In the genomic region with DNA sequence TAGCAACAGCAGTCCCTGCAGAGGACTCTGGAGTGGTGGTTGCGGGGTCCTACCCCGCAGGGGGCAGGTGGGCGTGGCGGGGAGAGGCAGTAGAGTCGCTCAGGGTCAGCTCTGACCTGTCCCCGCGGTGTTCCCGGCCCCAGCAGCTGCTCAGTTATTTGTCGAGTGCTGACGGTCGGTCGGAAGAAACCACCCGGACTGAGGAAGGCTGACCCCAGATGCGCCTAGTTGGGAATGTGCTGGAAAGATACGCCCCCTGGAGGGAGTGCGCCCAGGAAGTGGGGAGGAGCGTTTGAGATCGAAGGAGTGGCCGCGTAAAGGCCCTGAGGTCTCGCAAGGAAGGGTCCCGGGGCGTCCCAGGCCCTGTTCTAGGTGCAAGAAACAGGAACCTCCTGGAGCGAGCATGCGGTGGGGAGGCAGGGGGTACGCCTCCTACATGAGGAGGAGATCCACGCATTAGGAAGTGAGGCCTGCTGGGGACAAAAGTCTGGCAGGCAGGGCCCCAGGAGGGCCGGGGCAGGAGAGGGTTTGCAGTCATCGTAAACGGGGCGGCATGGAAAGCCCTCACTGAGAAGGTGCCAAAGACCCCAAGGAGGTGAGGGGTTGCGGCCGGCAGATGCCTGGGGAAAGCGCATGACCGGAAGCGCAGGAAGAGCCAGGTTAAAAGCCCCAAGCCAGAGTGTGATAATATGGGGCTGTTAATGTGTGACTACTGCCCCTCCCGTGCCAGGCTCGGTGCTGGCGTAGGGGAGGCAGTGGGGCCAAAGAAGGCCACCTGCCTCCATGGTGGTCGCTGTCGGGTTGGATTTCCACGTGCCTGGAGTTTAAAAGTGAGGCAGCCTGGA, we compare ENCODE assay signal across 8 cellular contexts. TPM values are rescaled to one million over a fixed set of nuclear protein-coding genes. Genes with fewer than 3 reads are reported as not detected.
DNase-seq lines count a peak whose midpoint lies in the region; ATAC-seq, FAIRE-seq and TF ChIP-seq lines count a peak whose summit lies in the region.

No MANE protein-coding gene starts in this region.

- peak overlapping the region in 3 of 4 donors; percentile 10 to 52 (median 50) for H3K27ac ChIP-seq in esophagus squamous epithelium

- peaks cover 18 to 28% (median 22%) of the 10 kb centered on the region in 4 donors for H3K4me1 Mint-ChIP-seq in naive thymus-derived CD8-positive, alpha-beta T cell

- in situ Hi-C loops in GM13976 (cut with MboI; ENCODE audit: low sequenced_read_pairs, unreplicated experiment) = loop anchor here (5.0 kb wide), 1 partner anchor 88 kb away; no protein-coding TSS in a partner anchor

- no peak for FAIRE-seq in H54 (lab: Jason Lieb, UNC)

- H3K36me3 ChIP-seq in esophagus squamous epithelium = no peaks in the 10 kb centered on the region

- peaks cover 0 to 99% (median 4%) of the 10 kb centered on the region in 4 donors for H3K27me3 ChIP-seq in esophagus squamous epithelium

- WGBS in esophagus squamous epithelium, 2 donors = 7 to 27% methylated on average over 20 to 26 of the region's 42 CpGs

- no peaks in the 10 kb centered on the region for H3K9me3 ChIP-seq in esophagus squamous epithelium

- H3K27me3 Mint-ChIP-seq in naive thymus-derived CD8-positive, alpha-beta T cell = peaks cover 34 to 85% (median 55%) of the 10 kb centered on the region in 5 donors

- peaks cover 3 to 43% (median 7%) of the 10 kb centered on the region in 3 donors for H3K4me1 ChIP-seq in esophagus squamous epithelium

- intact Hi-C loops in esophagus squamous epithelium (cut with DNase I) = loop anchor here (5.0 kb wide), 1 partner anchor 83 kb away; no protein-coding TSS in a partner anchor

- H3K27ac Mint-ChIP-seq in naive thymus-derived CD8-positive, alpha-beta T cell = peak overlapping the region in 1 of 10 donors; percentile 63

- peak overlapping the region; percentile 63 to 90 (median 76) for H3K4me3 Mint-ChIP-seq in naive thymus-derived CD8-positive, alpha-beta T cell

- POLR2A ChIA-PET in naive thymus-derived CD8-positive, alpha-beta T cell (lab: Charles Lee) = interaction anchor here (0.6 to 0.7 kb wide), 2 partner anchors 51 to 171 kb away, joined by 4 read pairs; no protein-coding TSS in a partner anchor

- no peaks in the 10 kb centered on the region for H3K36me3 Mint-ChIP-seq in naive thymus-derived CD8-positive, alpha-beta T cell

- TF ChIP-seq CTCF in esophagus squamous epithelium (IDR thresholded peaks at IDR 0.05) (peak in 1 of 6 experiments; percentile 11), GM13976 (IDR thresholded peaks at IDR 0.05; ENCODE audit: borderline replicate concordance, control extremely low read depth, extremely low read depth, insufficient read depth, missing control alignments) (no peak)

- TF ChIP-seq POLR2A in esophagus squamous epithelium (IDR thresholded peaks at IDR 0.05) (no peak), H54 (IDR thresholded peaks at IDR 0.05; ENCODE audit: low read depth, low read length) (no peak)

- peak overlapping the region in 3 of 4 donors; percentile 23 to 42 (median 39) for H3K4me3 ChIP-seq in esophagus squamous epithelium

- no peaks in the 10 kb centered on the region for H3K9me3 Mint-ChIP-seq in naive thymus-derived CD8-positive, alpha-beta T cell

- DNase-seq in COLO668 (lab: John Stamatoyannopoulos, UW; ENCODE audit: unreplicated experiment) (peak; percentile 42), NCI-H82 (lab: John Stamatoyannopoulos, UW) (peak; percentile 81), esophagus squamous epithelium (lab: John Stamatoyannopoulos, UW) (no peak), GM13976 (ENCODE audit: low spot score) (no peak), H54 (ENCODE audit: insufficient read length, low spot score) (no peak)
- no peak for DNase-seq in naive thymus-derived CD8-positive, alpha-beta T cell
- no peak for DNase-seq in activated effector memory CD4-positive, alpha-beta T cell treated with anti-CD3 and anti-CD28 coated beads, Interleukin-2, amount 50 U/mL, for 16 hours

- peak; percentile 43 to 44 for ATAC-seq in naive thymus-derived CD8-positive, alpha-beta T cell
- ATAC-seq in GM21786 (IDR thresholded peaks at IDR 0.05; ENCODE audit: unreplicated experiment) = no peak

RNA-seq across cellular contexts. Expression of a gene that starts 9.1 kb away (rescaled TPM):
- 1 to 10 TPM in 1 of 4 donors, under 1 TPM in 3; 0.53 to 1.7 (median 0.62) TPM for total RNA-seq in esophagus squamous epithelium
- total RNA-seq in naive thymus-derived CD8-positive, alpha-beta T cell = not detected
- polyA plus RNA-seq in naive thymus-derived CD8-positive, alpha-beta T cell = not detected

RNA-seq across cellular contexts. Expression of a gene that starts 24.5 kb away (rescaled TPM):
- total RNA-seq in esophagus squamous epithelium = not detected
- total RNA-seq in naive thymus-derived CD8-positive, alpha-beta T cell = not detected
- not detected for polyA plus RNA-seq in naive thymus-derived CD8-positive, alpha-beta T cell

RNA-seq across cellular contexts. Expression of a gene that starts 57.4 kb away (rescaled TPM):
- 10 to 100 TPM; 33.8 to 51.3 (median 43.2) TPM for total RNA-seq in esophagus squamous epithelium
- total RNA-seq in naive thymus-derived CD8-positive, alpha-beta T cell = 10 to 100 TPM; 47.3 to 47.7 TPM
- polyA plus RNA-seq in naive thymus-derived CD8-positive, alpha-beta T cell = 10 to 100 TPM; 20.8 to 35.7 (median 31.0) TPM

Comparison
In these comparisons a context has a peak if more than half of its experiments do, and no peak if none do; other contexts are left out.
1. DNase-seq: peak in COLO668 (single experiment) and NCI-H82 (single experiment); none in esophagus squamous epithelium (single experiment), naive thymus-derived CD8-positive, alpha-beta T cell (0 of 10), GM13976 (single experiment), activated effector memory CD4-positive, alpha-beta T cell treated with anti-CD3 and anti-CD28 coated beads, Interleukin-2, amount 50 U/mL, for 16 hours (single experiment) and H54 (single experiment).